Comparison of ENCODE assay signal across 8 cellular contexts in genomic region chr14:75147423-75148071, GRCh38. TPM values are rescaled to one million over a fixed set of nuclear protein-coding genes. Genes with fewer than 3 reads are reported as not detected.
A peak's percentile ranks its signal among the peaks of the same experiment; 100 is the strongest.
DNase-seq lines count a peak whose midpoint lies in the region; ATAC-seq and TF ChIP-seq lines count a peak whose summit lies in the region.

No MANE protein-coding gene starts in this region.

- no peaks in the 10 kb centered on the region for H3K27me3 ChIP-seq in lower lobe of right lung (ENCODE audit: low read depth)

- H3K4me1 Mint-ChIP-seq in effector memory CD8-positive, alpha-beta T cell (ENCODE audit: low read depth in 2 of 2), result peaks cover 29 to 48% of the 10 kb centered on the region in 2 donors

- ATAC-seq in effector memory CD8-positive, alpha-beta T cell (replicated peaks), result peak; percentile 62
- ATAC-seq in lower lobe of right lung, result peak; percentile 92 to 94

- peak overlapping the region; percentile 75 for H3K27ac ChIP-seq in lower lobe of right lung

- H3K27me3 Mint-ChIP-seq in effector memory CD8-positive, alpha-beta T cell, result no peaks in the 10 kb centered on the region

- H3K9me3 ChIP-seq in lower lobe of right lung, result no peaks in the 10 kb centered on the region

- peak; percentile 51 for TF ChIP-seq CTCF in lower lobe of right lung (IDR thresholded peaks at IDR 0.05)

- peaks cover 61% of the 10 kb centered on the region for H3K36me3 ChIP-seq in lower lobe of right lung

- no peak overlapping the region for H3K4me3 ChIP-seq in lower lobe of right lung

- peaks cover 76% of the 10 kb centered on the region for H3K4me1 ChIP-seq in lower lobe of right lung

- DNase-seq in Ammon's horn (ENCODE audit: low spot score) (peak; percentile 96), NCI-H2227 treated with DMSO at 0.1 percent for 48 hours (lab: John Stamatoyannopoulos, UW) (peak; percentile 58), lower lobe of right lung (peak; percentile 78), superior temporal gyrus (ENCODE audit: extremely low spot score) (peak; percentile 93), NCI-H2029 (lab: John Stamatoyannopoulos, UW) (no peak), NCI-H1417 treated with DMSO at 0.1 percent for 48 hours (lab: John Stamatoyannopoulos, UW) (no peak), NCI-H69 (lab: John Stamatoyannopoulos, UW) (no peak)
- DNase-seq in effector memory CD8-positive, alpha-beta T cell, result no peak

- H3K27ac Mint-ChIP-seq in effector memory CD8-positive, alpha-beta T cell, result peak overlapping the region in 1 of 2 donors; percentile 1

- intact Hi-C loops in lower lobe of right lung (cut with DNase I), result no loop called here

- H3K4me3 Mint-ChIP-seq in effector memory CD8-positive, alpha-beta T cell, result no peak overlapping the region

- peaks cover 46% of the 10 kb centered on the region for H3K36me3 Mint-ChIP-seq in effector memory CD8-positive, alpha-beta T cell (ENCODE audit: insufficient read depth)

- H3K9me3 Mint-ChIP-seq in effector memory CD8-positive, alpha-beta T cell, result no peaks in the 10 kb centered on the region

RNA-seq across cellular contexts. Expression of gene NEK9, which starts 20.7 kb away (rescaled TPM):
- 97.7 TPM for total RNA-seq in lower lobe of right lung

RNA-seq across cellular contexts. Expression of gene TMED10, which starts 28.9 kb away (rescaled TPM):
- 286 TPM for total RNA-seq in lower lobe of right lung

Comparison
In these comparisons a context has a peak if more than half of its experiments do, and no peak if none do; other contexts are left out.
1. DNase-seq: peak in Ammon's horn (single experiment), NCI-H2227 treated with DMSO at 0.1 percent for 48 hours (single experiment), lower lobe of right lung (single experiment) and superior temporal gyrus (single experiment); none in effector memory CD8-positive, alpha-beta T cell (0 of 3), NCI-H2029 (single experiment), NCI-H1417 treated with DMSO at 0.1 percent for 48 hours (single experiment) and NCI-H69 (single experiment).